Comparison of ENCODE assay signal across 13 cellular contexts in genomic region chr12:31585271-31585670, GRCh38. TPM values are rescaled to one million over a fixed set of nuclear protein-coding genes. Genes with fewer than 3 reads are reported as not detected.
DNase-seq lines count a peak whose midpoint lies in the region; ATAC-seq, FAIRE-seq and TF ChIP-seq lines count a peak whose summit lies in the region.
"Had no signal": no experiment of that assay in that cellular context is flagged by ENCODE, and none has a peak within 500 bp of the region (broad histone marks: within the 10 kb centered on the region; RNA-seq: fewer than 3 reads in every experiment).

No MANE protein-coding gene starts in this region.

- H3K36me3 ChIP-seq in SK-N-SH (replicated peaks in 1 of 2; ENCODE audit: control insufficient read depth in 1 of 2, insufficient read depth in 2 of 2, low read length in 1 of 2) (no peaks in the 10 kb centered on the region), skeletal muscle satellite cell (ENCODE audit: insufficient read depth, low read length) (no peaks in the 10 kb centered on the region)

- H3K4me1 ChIP-seq in SK-N-SH (ENCODE audit: control insufficient read depth in 1 of 2, insufficient read depth in 2 of 2, low read depth in 1 of 2, low read length in 1 of 2) (peaks cover 4 to 8% of the 10 kb centered on the region in 2 experiments; a peak in 3 of 4 replicates), skeletal muscle satellite cell (ENCODE audit: control insufficient read depth, insufficient read depth, low read length) (peaks cover 20% of the 10 kb centered on the region)

- POLR2A ChIA-PET in SK-N-SH (lab: Yijun Ruan, JAX) = no interaction called here
- POLR2A ChIA-PET in activated CD4-positive, alpha-beta T cell treated with anti-CD3 and anti-CD28 coated beads for 36 hours (lab: Charles Lee) = no interaction called here

- H3K27ac Mint-ChIP-seq in activated CD4-positive, alpha-beta T cell treated with anti-CD3 and anti-CD28 coated beads for 36 hours = no peak overlapping the region
- H3K27ac Mint-ChIP-seq: activated T-helper 1 cell treated with anti-CD3 and anti-CD28 coated beads, Interleukin-12 subunit alpha, Interleukin-12 subunit beta, Interleukin-2, Interleukin-4 antibody, amounts not matched to agents 30 ng/mL and 10 ng/mL and 1 ng/mL, durations not matched to agents 14 hours and 24 hours and 36 hours had no signal

- no peak overlapping the region for H2AFZ ChIP-seq in SK-N-SH (ENCODE audit: low read depth)

- no peaks in the 10 kb centered on the region for H3K9me2 ChIP-seq in SK-N-SH

- no peaks in the 10 kb centered on the region for H3K36me3 Mint-ChIP-seq in activated CD4-positive, alpha-beta T cell treated with anti-CD3 and anti-CD28 coated beads for 36 hours (ENCODE audit: low read depth)

- no peaks in the 10 kb centered on the region for H3K9me3 ChIP-seq in SK-N-SH
- H3K9me3 ChIP-seq in skeletal muscle satellite cell (replicated peaks; ENCODE audit: low read length) = no peaks in the 10 kb centered on the region

- peaks cover 4% of the 10 kb centered on the region for H3K4me1 Mint-ChIP-seq in activated CD4-positive, alpha-beta T cell treated with anti-CD3 and anti-CD28 coated beads for 36 hours

- H3K79me2 ChIP-seq in SK-N-SH (ENCODE audit: insufficient read depth) = peaks cover 97% of the 10 kb centered on the region

- no peak for TF ChIP-seq EP300 in SK-N-SH (IDR thresholded peaks at IDR 0.05; ENCODE audit: borderline replicate concordance in 1 of 2, low read depth in 1 of 2, low read length in 1 of 2)

- FAIRE-seq in H54 (lab: Jason Lieb, UNC) = peak; percentile 79

- H3K4me3 Mint-ChIP-seq in activated CD4-positive, alpha-beta T cell treated with anti-CD3 and anti-CD28 coated beads for 36 hours = no peak overlapping the region
- H3K4me3 Mint-ChIP-seq: activated T-helper 1 cell treated with anti-CD3 and anti-CD28 coated beads, Interleukin-12 subunit alpha, Interleukin-12 subunit beta, Interleukin-2, Interleukin-4 antibody, amounts not matched to agents 30 ng/mL and 10 ng/mL and 1 ng/mL, durations not matched to agents 14 hours and 24 hours and 36 hours; central memory CD8-positive, alpha-beta T cell had no signal

- H3K27me3 ChIP-seq in SK-N-SH (ENCODE audit: insufficient read depth) (no peaks in the 10 kb centered on the region), skeletal muscle satellite cell (ENCODE audit: control insufficient read depth, insufficient read depth, low read length) (no peaks in the 10 kb centered on the region)

- H3K9me3 Mint-ChIP-seq in activated CD4-positive, alpha-beta T cell treated with anti-CD3 and anti-CD28 coated beads for 36 hours (ENCODE audit: low read depth) = no peaks in the 10 kb centered on the region
- H3K9me3 Mint-ChIP-seq: activated T-helper 1 cell treated with anti-CD3 and anti-CD28 coated beads, Interleukin-12 subunit alpha, Interleukin-12 subunit beta, Interleukin-2, Interleukin-4 antibody, amounts not matched to agents 30 ng/mL and 10 ng/mL and 1 ng/mL, durations not matched to agents 14 hours and 24 hours and 36 hours had no signal

- peak overlapping the region in 1 of 2 experiments; percentile 51; a peak in 2 of 4 replicates for H3K27ac ChIP-seq in SK-N-SH (ENCODE audit: low read depth in 2 of 2, low read length in 1 of 2)

- H3K27me3 Mint-ChIP-seq in activated CD4-positive, alpha-beta T cell treated with anti-CD3 and anti-CD28 coated beads for 36 hours = peaks cover 39% of the 10 kb centered on the region

- WGBS in SK-N-SH (ENCODE audit: low lambda C conversion rate) = 54% methylated on average over 3 of the region's 3 CpGs

- no peak for ATAC-seq in HG03432 (IDR thresholded peaks at IDR 0.05; ENCODE audit: unreplicated experiment)
- ATAC-seq in activated CD4-positive, alpha-beta T cell treated with anti-CD3 and anti-CD28 coated beads for 36 hours = no peak
- ATAC-seq: stimulated activated naive CD8-positive, alpha-beta T cell treated with anti-CD3 and anti-CD28 coated beads, Interleukin-15, Interleukin-2, amounts not matched to agents 100 U/mL and 50 U/mL, for 24 hours had no signal

- TF ChIP-seq CTCF in SK-N-SH (IDR thresholded peaks at IDR 0.05) = no peak

- no peak for TF ChIP-seq POLR2A in H54 (IDR thresholded peaks at IDR 0.05; ENCODE audit: low read depth, low read length)

- H3F3A ChIP-seq in SK-N-SH (replicated peaks; ENCODE audit: insufficient read depth) = no peaks in the 10 kb centered on the region

- TF ChIP-seq RAD21 in SK-N-SH (IDR thresholded peaks at IDR 0.05; ENCODE audit: low read length) = no peak

- peaks cover 3% of the 10 kb centered on the region; the same call in 1 of the 2 replicates for H4K20me1 ChIP-seq in SK-N-SH (ENCODE audit: insufficient read depth)

- H3K4me3 ChIP-seq in SK-N-SH (ENCODE audit: low read depth in 2 of 2, low read length in 1 of 2) (no peak overlapping the region), skeletal muscle satellite cell (ENCODE audit: low read length) (peak overlapping the region; percentile 30)

- H3K9ac ChIP-seq in SK-N-SH (no peak overlapping the region), skeletal muscle satellite cell (ENCODE audit: low read depth, low read length) (peak overlapping the region; percentile 38)

- DNase-seq in H54 (ENCODE audit: insufficient read length, low spot score) (peak; percentile 30), SK-N-SH (no peak), foreskin melanocyte (peak; percentile 42), T-helper 1 cell (no peak), head of caudate nucleus (no peak)
- no peak for DNase-seq in activated CD4-positive, alpha-beta T cell treated with anti-CD3 and anti-CD28 coated beads for 36 hours
- DNase-seq: left cardiac atrium; Right ventricle myocardium superior; stimulated activated naive CD8-positive, alpha-beta T cell treated with anti-CD3 and anti-CD28 coated beads, Interleukin-15, Interleukin-2, amounts not matched to agents 100 U/mL and 50 U/mL, for 24 hours had no signal

- H3K4me2 ChIP-seq in SK-N-SH (0 out of 2 replicates have a peak overlapping the region, but pooled peaks have one; percentile 22), skeletal muscle satellite cell (ENCODE audit: low read length) (peak overlapping the region; percentile 33)

- intact Hi-C loops in head of caudate nucleus (cut with DNase I) = no loop called here
- intact Hi-C loops in activated CD4-positive, alpha-beta T cell treated with anti-CD3 and anti-CD28 coated beads for 36 hours (cut with DNase I, micrococcal nuclease) = no loop called here

- CTCF ChIA-PET in SK-N-SH (lab: Yijun Ruan, JAX) = interaction anchor here (0.9 kb wide), 1 partner anchor 183 kb away, joined by 3 read pairs; no protein-coding TSS in a partner anchor
- CTCF ChIA-PET in activated CD4-positive, alpha-beta T cell treated with anti-CD3 and anti-CD28 coated beads for 36 hours (lab: Charles Lee) = interaction anchor here (1.0 to 1.5 kb wide), 2 partner anchors 11 to 53 kb away, joined by 4 to 5 read pairs; no protein-coding TSS in a partner anchor

TF ChIP-seq in SK-N-SH, 30 proteins besides CTCF, POLR2A, EP300 and RAD21:
- TF ChIP-seq ELF1 (IDR thresholded peaks at IDR 0.05) = no peak
- TF ChIP-seq FOSL2 (IDR thresholded peaks at IDR 0.05; ENCODE audit: borderline replicate concordance, low read depth) = peak; percentile 4; the same call in 1 of the 2 replicates
- no peak for TF ChIP-seq POLR2AphosphoS5 (IDR thresholded peaks at IDR 0.05; ENCODE audit: low read depth, low read length)
- peak; percentile 15; the same call in 1 of the 2 replicates for TF ChIP-seq JUND (IDR thresholded peaks at IDR 0.05)

RNA-seq across cellular contexts. Expression of gene DENND5B, which starts 5.7 kb away (rescaled TPM):
- 5.3 and 9.0 TPM in 2 replicates for polyA plus RNA-seq in SK-N-SH (2012; rRNA removed)
- 7.7 and 8.5 TPM in 2 replicates for polyA plus RNA-seq in SK-N-SH (2012; cell fraction: cytosol; rRNA removed)
- polyA plus RNA-seq in SK-N-SH (2012; cell fraction: nucleus; rRNA removed) = 4.4 and 8.2 TPM in 2 replicates
- total RNA-seq in skeletal muscle satellite cell (2012; rRNA removed) = 6.6 and 7.4 TPM in 2 replicates
- total RNA-seq in activated CD4-positive, alpha-beta T cell treated with anti-CD3 and anti-CD28 coated beads for 36 hours = under 1 TPM; 0.32 to 0.48 TPM

Comparison
In these comparisons a context has a peak if more than half of its experiments do, and no peak if none do; other contexts are left out.
1. DNase-seq: peak in H54 (single experiment) and foreskin melanocyte (single experiment); none in SK-N-SH (single experiment), T-helper 1 cell (0 of 5), head of caudate nucleus (0 of 42) and activated CD4-positive, alpha-beta T cell treated with anti-CD3 and anti-CD28 coated beads for 36 hours (single experiment).